ENCODE assay signal across 30 cellular contexts in the genomic region with DNA sequence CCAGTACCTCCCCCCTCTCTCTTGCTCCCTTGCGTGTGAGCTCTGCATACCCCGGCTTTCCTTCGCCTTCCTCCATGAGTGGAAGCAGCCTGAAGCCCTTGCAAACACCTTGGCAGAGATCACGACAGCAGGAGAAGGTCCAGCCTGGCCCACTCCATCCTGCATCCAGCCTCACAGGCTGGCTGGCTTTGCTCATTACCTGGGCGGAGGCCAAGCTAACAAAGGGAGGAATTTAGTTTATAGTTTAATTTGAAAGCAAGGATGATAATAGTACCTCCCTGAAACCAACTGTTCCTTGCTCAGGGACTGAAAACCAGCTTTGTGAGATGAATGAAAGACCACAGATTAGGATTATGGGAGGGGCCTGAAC.
"Had no signal": no experiment of that assay in that cellular context is flagged by ENCODE, and none has a peak within 500 bp of the region (broad histone marks: within the 10 kb centered on the region; RNA-seq: fewer than 3 reads in every experiment).

No MANE protein-coding gene starts in this region.

- H3K27me3 ChIP-seq: Peyer's patch had no signal

- H3K9me3 Mint-ChIP-seq: activated CD4-positive, alpha-beta memory T cell treated with anti-CD3 and anti-CD28 coated beads, Interleukin-2, amount 10 ng/mL, durations not matched to agents 7 days and 5 days; activated naive CD4-positive, alpha-beta T cell treated with anti-CD3 and anti-CD28 coated beads, Interleukin-2, amount 10 ng/mL, durations not matched to agents 7 days and 5 days; activated naive CD8-positive, alpha-beta T cell treated with anti-CD3 and anti-CD28 coated beads, Interleukin-2, amount 50 U/mL, for 24 hours had no signal

- H3K36me3 Mint-ChIP-seq: activated CD8-positive, alpha-beta memory T cell treated with anti-CD3 and anti-CD28 coated beads, Interleukin-2, amount 10 ng/mL, durations not matched to agents 7 days and 5 days had no signal

- H3K4me3 ChIP-seq: Peyer's patch had no signal

- H3K4me1 Mint-ChIP-seq: activated CD4-positive, alpha-beta memory T cell treated with anti-CD3 and anti-CD28 coated beads, Interleukin-2, amount 10 ng/mL, durations not matched to agents 7 days and 5 days; brain had no signal

- ATAC-seq: activated CD8-positive, alpha-beta memory T cell treated with anti-CD3 and anti-CD28 coated beads, Interleukin-2, amount 10 ng/mL, durations not matched to agents 7 days and 5 days; activated naive CD8-positive, alpha-beta T cell treated with anti-CD3 and anti-CD28 coated beads, Interleukin-2, amount 50 U/mL, for 24 hours; PC-3 had no signal

- H3K27ac Mint-ChIP-seq: activated CD4-positive, alpha-beta memory T cell treated with anti-CD3 and anti-CD28 coated beads, Interleukin-2, amount 10 ng/mL, durations not matched to agents 7 days and 5 days; activated CD8-positive, alpha-beta memory T cell treated with anti-CD3 and anti-CD28 coated beads, Interleukin-2, amount 10 ng/mL, durations not matched to agents 7 days and 5 days; activated naive CD4-positive, alpha-beta T cell treated with anti-CD3 and anti-CD28 coated beads, Interleukin-2, amount 10 ng/mL, durations not matched to agents 7 days and 5 days; activated naive CD8-positive, alpha-beta T cell; activated naive CD8-positive, alpha-beta T cell treated with anti-CD3 and anti-CD28 coated beads, Interleukin-2, amount 50 U/mL, for 24 hours; brain had no signal

- H3K27me3 Mint-ChIP-seq: activated CD4-positive, alpha-beta memory T cell treated with anti-CD3 and anti-CD28 coated beads, Interleukin-2, amount 10 ng/mL, durations not matched to agents 7 days and 5 days; activated CD8-positive, alpha-beta memory T cell treated with anti-CD3 and anti-CD28 coated beads, Interleukin-2, amount 10 ng/mL, durations not matched to agents 7 days and 5 days; activated naive CD8-positive, alpha-beta T cell; activated naive CD8-positive, alpha-beta T cell treated with anti-CD3 and anti-CD28 coated beads, Interleukin-2, amount 50 U/mL, for 24 hours had no signal

- H3K9me3 ChIP-seq: Peyer's patch had no signal

- H3K27ac ChIP-seq: Peyer's patch, WERI-Rb-1 had no signal

- H3K4me3 Mint-ChIP-seq: activated CD4-positive, alpha-beta memory T cell treated with anti-CD3 and anti-CD28 coated beads, Interleukin-2, amount 10 ng/mL, durations not matched to agents 7 days and 5 days; activated CD8-positive, alpha-beta memory T cell treated with anti-CD3 and anti-CD28 coated beads, Interleukin-2, amount 10 ng/mL, durations not matched to agents 7 days and 5 days; activated naive CD4-positive, alpha-beta T cell treated with anti-CD3 and anti-CD28 coated beads, Interleukin-2, amount 10 ng/mL, durations not matched to agents 7 days and 5 days; activated naive CD8-positive, alpha-beta T cell; activated naive CD8-positive, alpha-beta T cell treated with anti-CD3 and anti-CD28 coated beads, Interleukin-2, amount 50 U/mL, for 24 hours; brain had no signal

- DNase-seq: activated CD4-positive, alpha-beta memory T cell treated with anti-CD3 and anti-CD28 coated beads, Interleukin-2, amount 10 ng/mL, durations not matched to agents 7 days and 5 days; activated CD4-positive, alpha-beta T cell treated with anti-CD3 and anti-CD28 coated beads for 1 hour; activated CD4-positive, alpha-beta T cell treated with anti-CD3 and anti-CD28 coated beads for 48 hours; activated CD4-positive, CD25-positive, alpha-beta regulatory T cell; activated CD8-positive, alpha-beta memory T cell treated with anti-CD3 and anti-CD28 coated beads for 24 hours; activated CD8-positive, alpha-beta memory T cell treated with anti-CD3 and anti-CD28 coated beads, Interleukin-2, amount 10 ng/mL, durations not matched to agents 7 days and 5 days; activated CD8-positive, alpha-beta memory T cell treated with anti-CD3 and anti-CD28 coated beads, Interleukin-2, amount 50 U/mL, for 48 hours; activated effector memory CD4-positive, alpha-beta T cell treated with Interleukin-2 at 50 U/mL for 16 hours; activated naive CD4-positive, alpha-beta T cell treated with anti-CD3 and anti-CD28 coated beads, Interleukin-2, amount 10 ng/mL, durations not matched to agents 7 days and 5 days; activated naive CD8-positive, alpha-beta T cell treated with anti-CD3 and anti-CD28 coated beads, Interleukin-2, amount 50 U/mL, for 24 hours; activated T-cell treated with anti-CD3 and anti-CD28 coated beads, Interleukin-2, amount 50 U/mL, for 48 hours; anterior cingulate cortex; NCI-H1092 treated with DMSO at 0.1 percent for 48 hours; NCI-H1417; NCI-H146; NCI-H187 treated with DMSO at 0.1 percent for 48 hours; NCI-H2081; NCI-H226; NCI-H446 treated with DMSO at 0.1 percent for 48 hours; NCI-H524; PC-3; RPMI8226; SIG-M5; SW 1271; T-helper 1 cell; T1000; WERI-Rb-1 had no signal

- H3K36me3 ChIP-seq: WERI-Rb-1 had no signal
